12 cellular contexts compared by ENCODE assay signal in genomic region chr16:27499659-27500055, GRCh38.
"Had no signal": no experiment of that assay in that cellular context is flagged by ENCODE, and none has a peak within 500 bp of the region (broad histone marks: within the 10 kb centered on the region; RNA-seq: fewer than 3 reads in every experiment).

No MANE protein-coding gene starts in this region.

- H3K27me3 ChIP-seq: foreskin keratinocyte, transverse colon had no signal

- H3K27ac ChIP-seq: foreskin keratinocyte, transverse colon had no signal

- H3K9me3 ChIP-seq: mucosa of descending colon, transverse colon had no signal

- DNase-seq: activated CD4-positive, alpha-beta T cell treated with anti-CD3 and anti-CD28 coated beads, Interleukin-2, amount 50 U/mL, for 1 hour; activated naive CD4-positive, alpha-beta T cell; activated naive CD8-positive, alpha-beta T cell treated with anti-CD3 and anti-CD28 coated beads, Interleukin-2, amount 10 ng/mL, durations not matched to agents 7 days and 5 days; activated T-cell treated with anti-CD3 and anti-CD28 coated beads for 4 hours; effector memory CD4-positive, alpha-beta T cell; foreskin keratinocyte; left colon; mucosa of descending colon; natural killer cell; stimulated activated CD4-positive, alpha-beta T cell treated with anti-CD3 and anti-CD28 coated beads, Interleukin-4, amount 100 ng/mL, for 1 hour; stimulated activated naive CD4-positive, alpha-beta T cell; transverse colon had no signal

- H3K4me3 ChIP-seq: mucosa of descending colon, transverse colon had no signal

- ATAC-seq: foreskin keratinocyte, left colon, mucosa of descending colon, natural killer cell had no signal

- H3K4me1 ChIP-seq: foreskin keratinocyte, transverse colon had no signal
